ENCODE assay signal across 18 cellular contexts in the genomic region with DNA sequence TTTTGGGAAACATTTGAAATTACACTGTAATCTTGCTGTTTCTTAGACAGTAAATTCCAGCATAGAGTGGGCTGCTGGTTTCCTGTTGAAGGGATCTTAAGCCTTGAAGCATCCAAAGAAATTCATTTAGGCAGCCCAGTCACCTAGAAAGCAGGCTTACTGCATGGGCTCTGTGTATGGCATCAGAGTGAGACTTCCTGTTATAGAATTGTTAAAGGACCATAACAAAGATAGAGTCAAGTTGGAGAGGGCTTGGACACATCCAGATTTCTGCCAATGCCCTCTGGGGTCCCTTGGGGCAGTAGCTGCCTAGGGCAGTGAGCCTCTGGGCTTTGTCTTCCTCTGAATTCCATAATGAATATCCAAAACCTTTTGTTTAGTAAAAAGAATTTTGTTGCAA.
"Had no signal": no experiment of that assay in that cellular context is flagged by ENCODE, and none has a peak within 500 bp of the region (broad histone marks: within the 10 kb centered on the region; RNA-seq: fewer than 3 reads in every experiment).

No MANE protein-coding gene starts in this region.

- H3K36me3 ChIP-seq: left lung, ovary, suprapubic skin had no signal

- H3K9me3 Mint-ChIP-seq: activated naive CD4-positive, alpha-beta T cell treated with anti-CD3 and anti-CD28 coated beads for 36 hours; activated T-cell treated with anti-CD3 and anti-CD28 coated beads, Interleukin-2, amount 50 U/mL, for 24 hours; effector memory CD8-positive, alpha-beta T cell; stimulated activated naive CD8-positive, alpha-beta T cell treated with anti-CD3 and anti-CD28 coated beads, Interleukin-15, amount 100 ng/mL, for 72 hours; T-cell; type B pancreatic cell had no signal

- H3K4me3 ChIP-seq: left lung, ovary, suprapubic skin had no signal

- H3K4me3 Mint-ChIP-seq: activated CD4-positive, alpha-beta T cell treated with anti-CD3 and anti-CD28 coated beads, Interleukin-2, amount 10 ng/mL, durations not matched to agents 24 days and 14 days; activated CD8-positive, alpha-beta T cell treated with anti-CD3 and anti-CD28 coated beads, Interleukin-2, amount 10 ng/mL, durations not matched to agents 7 days and 5 days; activated naive CD4-positive, alpha-beta T cell treated with anti-CD3 and anti-CD28 coated beads for 36 hours; activated T-cell treated with anti-CD3 and anti-CD28 coated beads, Interleukin-2, amount 50 U/mL, for 24 hours; effector memory CD8-positive, alpha-beta T cell; stimulated activated naive CD8-positive, alpha-beta T cell treated with anti-CD3 and anti-CD28 coated beads, Interleukin-15, amount 100 ng/mL, for 72 hours; T-cell; type B pancreatic cell had no signal

- H3K36me3 Mint-ChIP-seq: T-cell, type B pancreatic cell had no signal

- H3K4me1 ChIP-seq: left lung, suprapubic skin had no signal

- ATAC-seq: activated CD8-positive, alpha-beta T cell treated with anti-CD3 and anti-CD28 coated beads, Interleukin-2, amount 10 ng/mL, durations not matched to agents 7 days and 5 days; effector memory CD8-positive, alpha-beta T cell; left lung; naive thymus-derived CD8-positive, alpha-beta T cell; SK-N-SH treated with all-trans-retinoic acid at 6 μM for 48 hours; stimulated activated naive CD8-positive, alpha-beta T cell treated with anti-CD3 and anti-CD28 coated beads, Interleukin-15, amount 100 ng/mL, for 72 hours; T-cell had no signal

- H3K27me3 ChIP-seq: left lung, ovary, suprapubic skin had no signal

- H3K27me3 Mint-ChIP-seq: activated T-cell treated with anti-CD3 and anti-CD28 coated beads, Interleukin-2, amount 50 U/mL, for 24 hours; stimulated activated naive CD8-positive, alpha-beta T cell treated with anti-CD3 and anti-CD28 coated beads, Interleukin-15, amount 100 ng/mL, for 72 hours; type B pancreatic cell had no signal

- FAIRE-seq: bronchial epithelial cell, kidney had no signal

- DNase-seq: activated CD4-positive, alpha-beta T cell treated with anti-CD3 and anti-CD28 coated beads, Interleukin-2, amount 10 ng/mL, durations not matched to agents 24 days and 14 days; activated CD8-positive, alpha-beta T cell treated with anti-CD3 and anti-CD28 coated beads, Interleukin-2, amount 10 ng/mL, durations not matched to agents 7 days and 5 days; activated naive CD4-positive, alpha-beta T cell treated with anti-CD3 and anti-CD28 coated beads for 36 hours; activated T-cell treated with anti-CD3 and anti-CD28 coated beads, Interleukin-2, amount 50 U/mL, for 24 hours; dermis blood vessel endothelial cell; effector memory CD8-positive, alpha-beta T cell; kidney; naive thymus-derived CD8-positive, alpha-beta T cell; ovary; SIG-M5; stimulated activated naive CD8-positive, alpha-beta T cell treated with anti-CD3 and anti-CD28 coated beads, Interleukin-15, amount 100 ng/mL, for 72 hours; T-cell had no signal

- H3K9me3 ChIP-seq: left lung, ovary, suprapubic skin had no signal

- H3K27ac Mint-ChIP-seq: activated CD8-positive, alpha-beta T cell treated with anti-CD3 and anti-CD28 coated beads, Interleukin-2, amount 10 ng/mL, durations not matched to agents 7 days and 5 days; activated naive CD4-positive, alpha-beta T cell treated with anti-CD3 and anti-CD28 coated beads for 36 hours; activated T-cell treated with anti-CD3 and anti-CD28 coated beads, Interleukin-2, amount 50 U/mL, for 24 hours; activated T-helper 2 cell treated with anti-CD3 and anti-CD28 coated beads, Interferon-gamma antibody, Interleukin-2, Interleukin-4, amounts not matched to agents 10 μg/mL and 5 μg/mL and 100 μg/mL, durations not matched to agents 14 hours and 24 hours and 36 hours; effector memory CD8-positive, alpha-beta T cell; stimulated activated naive CD8-positive, alpha-beta T cell treated with anti-CD3 and anti-CD28 coated beads, Interleukin-15, amount 100 ng/mL, for 72 hours; T-cell; type B pancreatic cell had no signal

- H3K27ac ChIP-seq: left lung, ovary, suprapubic skin had no signal
